Comparison of ENCODE assay signal across 18 cellular contexts in genomic region chr20:32378461-32378860, GRCh38. TPM values are rescaled to one million over a fixed set of nuclear protein-coding genes. Genes with fewer than 3 reads are reported as not detected.
DNase-seq lines count a peak whose midpoint lies in the region; ATAC-seq and TF ChIP-seq lines count a peak whose summit lies in the region.
"Had no signal": no experiment of that assay in that cellular context is flagged by ENCODE, and none has a peak within 500 bp of the region (broad histone marks: within the 10 kb centered on the region; RNA-seq: fewer than 3 reads in every experiment).

No MANE protein-coding gene starts in this region.

- no peak for ATAC-seq in activated CD8-positive, alpha-beta memory T cell treated with anti-CD3 and anti-CD28 coated beads, Interleukin-2, amount 10 ng/mL, durations not matched to agents 7 days and 5 days
- no peak for ATAC-seq in activated naive CD8-positive, alpha-beta T cell treated with anti-CD3 and anti-CD28 coated beads, Interleukin-2, amount 50 U/mL, for 24 hours
- ATAC-seq in stimulated activated effector memory CD8-positive, alpha-beta T cell treated with anti-CD3 and anti-CD28 coated beads, Interleukin-12 subunit alpha, Interleukin-12 subunit beta, amount 100 ng/mL, for 72 hours, result no peak
- no peak for ATAC-seq in GM21786 (IDR thresholded peaks at IDR 0.05; ENCODE audit: unreplicated experiment)
- ATAC-seq: GM23338, HCT116, PC-3 had no signal

- H3K4me3 ChIP-seq in fibroblast of the aortic adventitia (ENCODE audit: low read depth, low read length), result no peak overlapping the region
- no peak overlapping the region for H3K4me3 ChIP-seq in SJCRH30
- H3K4me3 ChIP-seq: BLaER1, GM23338 had no signal

- peak overlapping the region; percentile 52 for H3K27ac Mint-ChIP-seq in activated CD8-positive, alpha-beta memory T cell treated with anti-CD3 and anti-CD28 coated beads, Interleukin-2, amount 10 ng/mL, durations not matched to agents 7 days and 5 days
- H3K27ac Mint-ChIP-seq in activated naive CD8-positive, alpha-beta T cell treated with anti-CD3 and anti-CD28 coated beads, Interleukin-2, amount 50 U/mL, for 24 hours, result peak overlapping the region; percentile 12
- peak overlapping the region; percentile 61 for H3K27ac Mint-ChIP-seq in stimulated activated effector memory CD8-positive, alpha-beta T cell treated with anti-CD3 and anti-CD28 coated beads, Interleukin-12 subunit alpha, Interleukin-12 subunit beta, amount 100 ng/mL, for 72 hours

- no peaks in the 10 kb centered on the region for H3K9me3 Mint-ChIP-seq in activated CD8-positive, alpha-beta memory T cell treated with anti-CD3 and anti-CD28 coated beads, Interleukin-2, amount 10 ng/mL, durations not matched to agents 7 days and 5 days (ENCODE audit: low read depth)
- no peaks in the 10 kb centered on the region for H3K9me3 Mint-ChIP-seq in activated naive CD8-positive, alpha-beta T cell treated with anti-CD3 and anti-CD28 coated beads, Interleukin-2, amount 50 U/mL, for 24 hours
- H3K9me3 Mint-ChIP-seq in stimulated activated effector memory CD8-positive, alpha-beta T cell treated with anti-CD3 and anti-CD28 coated beads, Interleukin-12 subunit alpha, Interleukin-12 subunit beta, amount 100 ng/mL, for 72 hours, result no peaks in the 10 kb centered on the region
- H3K9me3 Mint-ChIP-seq: CD8-positive, alpha-beta memory T cell; GM23338 had no signal

- no peak for TF ChIP-seq CTCF in fibroblast of the aortic adventitia (IDR thresholded peaks at IDR 0.05; ENCODE audit: insufficient read depth, low read length)

- peaks cover 29% of the 10 kb centered on the region for H3K36me3 ChIP-seq in SJCRH30

- no peaks in the 10 kb centered on the region for H3K9me3 ChIP-seq in SJCRH30 (replicated peaks)
- H3K9me3 ChIP-seq: BLaER1 had no signal

- H3K27me3 Mint-ChIP-seq in activated CD8-positive, alpha-beta memory T cell treated with anti-CD3 and anti-CD28 coated beads, Interleukin-2, amount 10 ng/mL, durations not matched to agents 7 days and 5 days, result no peaks in the 10 kb centered on the region
- no peaks in the 10 kb centered on the region for H3K27me3 Mint-ChIP-seq in activated naive CD8-positive, alpha-beta T cell treated with anti-CD3 and anti-CD28 coated beads, Interleukin-2, amount 50 U/mL, for 24 hours
- H3K27me3 Mint-ChIP-seq: CD8-positive, alpha-beta memory T cell had no signal

- CTCF ChIA-PET in activated CD8-positive, alpha-beta memory T cell treated with anti-CD3 and anti-CD28 coated beads, Interleukin-2, amount 10 ng/mL, durations not matched to agents 7 days and 5 days (lab: Charles Lee), result interaction anchor here (1.2 kb wide), 1 partner anchor 10 kb away, joined by 4 read pairs; no protein-coding TSS in a partner anchor

- H3K36me3 Mint-ChIP-seq in activated CD8-positive, alpha-beta memory T cell treated with anti-CD3 and anti-CD28 coated beads, Interleukin-2, amount 10 ng/mL, durations not matched to agents 7 days and 5 days, result peaks cover 24% of the 10 kb centered on the region
- peaks cover 25% of the 10 kb centered on the region for H3K36me3 Mint-ChIP-seq in activated naive CD8-positive, alpha-beta T cell treated with anti-CD3 and anti-CD28 coated beads, Interleukin-2, amount 50 U/mL, for 24 hours (ENCODE audit: low read depth)
- peaks cover 100% of the 10 kb centered on the region for H3K36me3 Mint-ChIP-seq in stimulated activated effector memory CD8-positive, alpha-beta T cell treated with anti-CD3 and anti-CD28 coated beads, Interleukin-12 subunit alpha, Interleukin-12 subunit beta, amount 100 ng/mL, for 72 hours

- H3K4me3 Mint-ChIP-seq in activated CD8-positive, alpha-beta memory T cell treated with anti-CD3 and anti-CD28 coated beads, Interleukin-2, amount 10 ng/mL, durations not matched to agents 7 days and 5 days, result no peak overlapping the region
- H3K4me3 Mint-ChIP-seq in activated naive CD8-positive, alpha-beta T cell treated with anti-CD3 and anti-CD28 coated beads, Interleukin-2, amount 50 U/mL, for 24 hours, result no peak overlapping the region
- H3K4me3 Mint-ChIP-seq in stimulated activated effector memory CD8-positive, alpha-beta T cell treated with anti-CD3 and anti-CD28 coated beads, Interleukin-12 subunit alpha, Interleukin-12 subunit beta, amount 100 ng/mL, for 72 hours, result no peak overlapping the region
- H3K4me3 Mint-ChIP-seq: CD8-positive, alpha-beta memory T cell; GM23338 had no signal

- no peaks in the 10 kb centered on the region for H3K4me1 ChIP-seq in SJCRH30
- H3K4me1 ChIP-seq: BLaER1 had no signal

- H3K4me1 Mint-ChIP-seq in activated CD8-positive, alpha-beta memory T cell treated with anti-CD3 and anti-CD28 coated beads, Interleukin-2, amount 10 ng/mL, durations not matched to agents 7 days and 5 days, result peaks cover 2% of the 10 kb centered on the region
- H3K4me1 Mint-ChIP-seq in activated naive CD8-positive, alpha-beta T cell treated with anti-CD3 and anti-CD28 coated beads, Interleukin-2, amount 50 U/mL, for 24 hours, result peaks cover 8% of the 10 kb centered on the region
- H3K4me1 Mint-ChIP-seq in stimulated activated effector memory CD8-positive, alpha-beta T cell treated with anti-CD3 and anti-CD28 coated beads, Interleukin-12 subunit alpha, Interleukin-12 subunit beta, amount 100 ng/mL, for 72 hours, result peaks cover 3% of the 10 kb centered on the region
- H3K4me1 Mint-ChIP-seq: GM23338 had no signal

- H3K27ac ChIP-seq in caudate nucleus (ENCODE audit: low read depth, low read length) (no peak overlapping the region), SJCRH30 (no peak overlapping the region)
- H3K27ac ChIP-seq: BLaER1 had no signal

- DNase-seq in activated CD8-positive, alpha-beta memory T cell treated with anti-CD3 and anti-CD28 coated beads, Interleukin-2, amount 10 ng/mL, durations not matched to agents 7 days and 5 days, result no peak
- no peak for DNase-seq in activated CD8-positive, alpha-beta memory T cell treated with anti-CD3 and anti-CD28 coated beads, Interleukin-2, amount 50 U/mL, for 48 hours
- no peak for DNase-seq in activated naive CD8-positive, alpha-beta T cell treated with anti-CD3 and anti-CD28 coated beads, Interleukin-2, amount 50 U/mL, for 24 hours
- DNase-seq in fibroblast of the aortic adventitia (ENCODE audit: low read depth), result peak; percentile 17
- no peak for DNase-seq in stimulated activated effector memory CD8-positive, alpha-beta T cell treated with anti-CD3 and anti-CD28 coated beads, Interleukin-12 subunit alpha, Interleukin-12 subunit beta, amount 100 ng/mL, for 72 hours (ENCODE audit: low spot score in 2 of 2)
- no peak for DNase-seq in caudate nucleus (lab: John Stamatoyannopoulos, UW)
- DNase-seq in SJCRH30, result no peak
- DNase-seq: CD8-positive, alpha-beta memory T cell; DND-41; KG1; NCI-H1417 treated with DMSO at 0.1 percent for 48 hours; NCI-H1930; NCI-H748 treated with DMSO at 0.1 percent for 48 hours; PC-3 had no signal

- no peaks in the 10 kb centered on the region for H3K27me3 ChIP-seq in SJCRH30
- H3K27me3 ChIP-seq: BLaER1 had no signal

RNA-seq across cellular contexts. Expression of gene ASXL1, which starts 20.3 kb away (rescaled TPM):
- total RNA-seq in activated CD8-positive, alpha-beta memory T cell treated with anti-CD3 and anti-CD28 coated beads, Interleukin-2, amount 10 ng/mL, durations not matched to agents 7 days and 5 days, result 100 to 1,000 TPM; 134 to 135 TPM
- total RNA-seq in fibroblast of the aortic adventitia (ENCODE audit: low replicate concordance), result 57.4 and 85.9 TPM in 2 replicates
- total RNA-seq in SJCRH30 (2014; rRNA removed; shearing (Covaris generic)), result 54.4 and 56.0 TPM in 2 replicates
